1 cellular context compared by ENCODE assay signal in the genomic region with DNA sequence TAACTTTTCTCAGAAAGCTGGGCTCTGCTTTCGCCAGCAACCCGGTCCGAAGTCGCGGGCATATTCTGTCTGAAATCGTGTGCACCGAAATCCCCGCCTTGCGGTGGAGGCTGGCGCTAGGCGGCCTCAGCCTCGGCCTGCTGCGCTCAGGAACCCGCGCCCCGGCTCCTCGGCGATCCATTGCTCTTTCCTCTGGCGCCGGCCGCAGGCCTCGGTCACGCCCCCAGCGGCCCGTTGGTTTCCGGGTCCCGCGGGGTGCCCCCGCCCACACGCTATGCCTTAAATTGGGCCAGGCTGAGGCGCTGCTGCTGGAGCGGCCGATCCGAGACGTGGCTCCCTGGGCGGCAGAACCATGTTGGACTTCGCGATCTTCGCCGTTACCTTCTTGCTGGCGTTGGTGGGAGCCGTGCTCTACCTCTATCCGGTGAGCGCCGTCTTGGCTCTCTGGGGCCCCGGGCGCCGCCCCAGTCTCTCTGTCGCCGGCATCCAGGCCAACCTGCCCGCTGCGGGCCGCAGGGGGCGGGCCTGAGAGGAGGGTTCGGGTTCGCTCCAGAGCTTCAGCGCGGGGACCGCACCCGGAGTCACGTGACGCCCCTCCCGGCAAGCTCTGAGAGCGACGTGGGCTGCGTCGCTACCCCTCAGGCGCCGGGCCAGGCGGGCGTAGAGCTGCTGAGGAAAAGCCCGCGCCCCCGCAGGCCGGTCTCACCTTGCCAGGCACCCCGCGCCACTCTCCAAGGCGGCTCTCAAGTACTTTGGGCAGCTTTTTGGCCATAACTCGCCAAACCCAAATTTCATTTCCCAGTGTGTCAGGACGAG.
TF ChIP-seq lines count a peak whose summit lies in the region.

A gene with protein sequence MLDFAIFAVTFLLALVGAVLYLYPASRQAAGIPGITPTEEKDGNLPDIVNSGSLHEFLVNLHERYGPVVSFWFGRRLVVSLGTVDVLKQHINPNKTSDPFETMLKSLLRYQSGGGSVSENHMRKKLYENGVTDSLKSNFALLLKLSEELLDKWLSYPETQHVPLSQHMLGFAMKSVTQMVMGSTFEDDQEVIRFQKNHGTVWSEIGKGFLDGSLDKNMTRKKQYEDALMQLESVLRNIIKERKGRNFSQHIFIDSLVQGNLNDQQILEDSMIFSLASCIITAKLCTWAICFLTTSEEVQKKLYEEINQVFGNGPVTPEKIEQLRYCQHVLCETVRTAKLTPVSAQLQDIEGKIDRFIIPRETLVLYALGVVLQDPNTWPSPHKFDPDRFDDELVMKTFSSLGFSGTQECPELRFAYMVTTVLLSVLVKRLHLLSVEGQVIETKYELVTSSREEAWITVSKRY (plus strand): TSS at position 308 of the 816 bp plus-strand sequence. CDS start 45 bp downstream, at position 353.

TF ChIP-seq in HepG2, 621 proteins besides CTCF, POLR2A, EP300 and RAD21 (continued from another document and continues in another):
- TF ChIP-seq, protein P1, sequence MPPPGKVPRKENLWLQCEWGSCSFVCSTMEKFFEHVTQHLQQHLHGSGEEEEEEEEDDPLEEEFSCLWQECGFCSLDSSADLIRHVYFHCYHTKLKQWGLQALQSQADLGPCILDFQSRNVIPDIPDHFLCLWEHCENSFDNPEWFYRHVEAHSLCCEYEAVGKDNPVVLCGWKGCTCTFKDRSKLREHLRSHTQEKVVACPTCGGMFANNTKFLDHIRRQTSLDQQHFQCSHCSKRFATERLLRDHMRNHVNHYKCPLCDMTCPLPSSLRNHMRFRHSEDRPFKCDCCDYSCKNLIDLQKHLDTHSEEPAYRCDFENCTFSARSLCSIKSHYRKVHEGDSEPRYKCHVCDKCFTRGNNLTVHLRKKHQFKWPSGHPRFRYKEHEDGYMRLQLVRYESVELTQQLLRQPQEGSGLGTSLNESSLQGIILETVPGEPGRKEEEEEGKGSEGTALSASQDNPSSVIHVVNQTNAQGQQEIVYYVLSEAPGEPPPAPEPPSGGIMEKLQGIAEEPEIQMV (CRISPR knock-in tag; IDR thresholded peaks at IDR 0.05; ENCODE audit: low read depth) = no peak
- TF ChIP-seq, protein P2, sequence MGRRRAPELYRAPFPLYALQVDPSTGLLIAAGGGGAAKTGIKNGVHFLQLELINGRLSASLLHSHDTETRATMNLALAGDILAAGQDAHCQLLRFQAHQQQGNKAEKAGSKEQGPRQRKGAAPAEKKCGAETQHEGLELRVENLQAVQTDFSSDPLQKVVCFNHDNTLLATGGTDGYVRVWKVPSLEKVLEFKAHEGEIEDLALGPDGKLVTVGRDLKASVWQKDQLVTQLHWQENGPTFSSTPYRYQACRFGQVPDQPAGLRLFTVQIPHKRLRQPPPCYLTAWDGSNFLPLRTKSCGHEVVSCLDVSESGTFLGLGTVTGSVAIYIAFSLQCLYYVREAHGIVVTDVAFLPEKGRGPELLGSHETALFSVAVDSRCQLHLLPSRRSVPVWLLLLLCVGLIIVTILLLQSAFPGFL (CRISPR knock-in tag; IDR thresholded peaks at IDR 0.05) = no peak
- peak; percentile 84; the same call in 1 of the 2 replicates for TF ChIP-seq ZNF292 (CRISPR knock-in tag; IDR thresholded peaks at IDR 0.05; ENCODE audit: borderline replicate concordance, low read depth)
- TF ChIP-seq MYC (CRISPR knock-in tag; IDR thresholded peaks at IDR 0.05; ENCODE audit: borderline replicate concordance) = peak; percentile 94
- TF ChIP-seq ZBTB38 (CRISPR knock-in tag; IDR thresholded peaks at IDR 0.05) = peak; percentile 84; the same call in 1 of the 2 replicates
- TF ChIP-seq, protein P3, sequence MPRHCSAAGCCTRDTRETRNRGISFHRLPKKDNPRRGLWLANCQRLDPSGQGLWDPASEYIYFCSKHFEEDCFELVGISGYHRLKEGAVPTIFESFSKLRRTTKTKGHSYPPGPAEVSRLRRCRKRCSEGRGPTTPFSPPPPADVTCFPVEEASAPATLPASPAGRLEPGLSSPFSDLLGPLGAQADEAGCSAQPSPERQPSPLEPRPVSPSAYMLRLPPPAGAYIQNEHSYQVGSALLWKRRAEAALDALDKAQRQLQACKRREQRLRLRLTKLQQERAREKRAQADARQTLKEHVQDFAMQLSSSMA (CRISPR knock-in tag; IDR thresholded peaks at IDR 0.05) = peak; percentile 97
- TF ChIP-seq ZNF652 (CRISPR knock-in tag; IDR thresholded peaks at IDR 0.05; ENCODE audit: borderline replicate concordance, low read depth) = no peak; the same call in 1 of the 2 replicates
- TF ChIP-seq, protein P4, sequence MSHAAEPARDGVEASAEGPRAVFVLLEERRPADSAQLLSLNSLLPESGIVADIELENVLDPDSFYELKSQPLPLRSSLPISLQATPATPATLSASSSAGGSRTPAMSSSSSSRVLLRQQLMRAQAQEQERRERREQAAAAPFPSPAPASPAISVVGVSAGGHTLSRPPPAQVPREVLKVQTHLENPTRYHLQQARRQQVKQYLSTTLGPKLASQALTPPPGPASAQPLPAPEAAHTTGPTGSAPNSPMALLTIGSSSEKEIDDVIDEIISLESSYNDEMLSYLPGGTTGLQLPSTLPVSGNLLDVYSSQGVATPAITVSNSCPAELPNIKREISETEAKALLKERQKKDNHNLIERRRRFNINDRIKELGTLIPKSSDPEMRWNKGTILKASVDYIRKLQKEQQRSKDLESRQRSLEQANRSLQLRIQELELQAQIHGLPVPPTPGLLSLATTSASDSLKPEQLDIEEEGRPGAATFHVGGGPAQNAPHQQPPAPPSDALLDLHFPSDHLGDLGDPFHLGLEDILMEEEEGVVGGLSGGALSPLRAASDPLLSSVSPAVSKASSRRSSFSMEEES (CRISPR knock-in tag; IDR thresholded peaks at IDR 0.05) = peak; percentile 88
- peak; percentile 88 for TF ChIP-seq MXD4 (CRISPR knock-in tag; IDR thresholded peaks at IDR 0.05)
- TF ChIP-seq IKZF1 (IDR thresholded peaks at IDR 0.05) = no peak
- peak; percentile 73 for TF ChIP-seq ZNF589 (CRISPR knock-in tag; conservative IDR thresholded peaks at IDR 0.05)
- no peak for TF ChIP-seq TCF12 (IDR thresholded peaks at IDR 0.05)
- peak; percentile 96; the same call in 1 of the 2 replicates for TF ChIP-seq TCF12 (CRISPR knock-in tag; IDR thresholded peaks at IDR 0.05)
- peak; percentile 20; the same call in 1 of the 2 replicates for TF ChIP-seq ZNF737 (CRISPR knock-in tag; IDR thresholded peaks at IDR 0.05; ENCODE audit: borderline replicate concordance)
- TF ChIP-seq SMC3 (IDR thresholded peaks at IDR 0.05; ENCODE audit: low read length) = peak; percentile 3; the same call in 1 of the 2 replicates
- TF ChIP-seq ZNF205 (CRISPR knock-in tag; IDR thresholded peaks at IDR 0.05) = peak; percentile 69; the same call in 1 of the 2 replicates
- TF ChIP-seq, protein P5, sequence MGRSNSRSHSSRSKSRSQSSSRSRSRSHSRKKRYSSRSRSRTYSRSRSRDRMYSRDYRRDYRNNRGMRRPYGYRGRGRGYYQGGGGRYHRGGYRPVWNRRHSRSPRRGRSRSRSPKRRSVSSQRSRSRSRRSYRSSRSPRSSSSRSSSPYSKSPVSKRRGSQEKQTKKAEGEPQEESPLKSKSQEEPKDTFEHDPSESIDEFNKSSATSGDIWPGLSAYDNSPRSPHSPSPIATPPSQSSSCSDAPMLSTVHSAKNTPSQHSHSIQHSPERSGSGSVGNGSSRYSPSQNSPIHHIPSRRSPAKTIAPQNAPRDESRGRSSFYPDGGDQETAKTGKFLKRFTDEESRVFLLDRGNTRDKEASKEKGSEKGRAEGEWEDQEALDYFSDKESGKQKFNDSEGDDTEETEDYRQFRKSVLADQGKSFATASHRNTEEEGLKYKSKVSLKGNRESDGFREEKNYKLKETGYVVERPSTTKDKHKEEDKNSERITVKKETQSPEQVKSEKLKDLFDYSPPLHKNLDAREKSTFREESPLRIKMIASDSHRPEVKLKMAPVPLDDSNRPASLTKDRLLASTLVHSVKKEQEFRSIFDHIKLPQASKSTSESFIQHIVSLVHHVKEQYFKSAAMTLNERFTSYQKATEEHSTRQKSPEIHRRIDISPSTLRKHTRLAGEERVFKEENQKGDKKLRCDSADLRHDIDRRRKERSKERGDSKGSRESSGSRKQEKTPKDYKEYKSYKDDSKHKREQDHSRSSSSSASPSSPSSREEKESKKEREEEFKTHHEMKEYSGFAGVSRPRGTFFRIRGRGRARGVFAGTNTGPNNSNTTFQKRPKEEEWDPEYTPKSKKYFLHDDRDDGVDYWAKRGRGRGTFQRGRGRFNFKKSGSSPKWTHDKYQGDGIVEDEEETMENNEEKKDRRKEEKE (IDR thresholded peaks at IDR 0.05) = no peak
- TF ChIP-seq, protein P6, sequence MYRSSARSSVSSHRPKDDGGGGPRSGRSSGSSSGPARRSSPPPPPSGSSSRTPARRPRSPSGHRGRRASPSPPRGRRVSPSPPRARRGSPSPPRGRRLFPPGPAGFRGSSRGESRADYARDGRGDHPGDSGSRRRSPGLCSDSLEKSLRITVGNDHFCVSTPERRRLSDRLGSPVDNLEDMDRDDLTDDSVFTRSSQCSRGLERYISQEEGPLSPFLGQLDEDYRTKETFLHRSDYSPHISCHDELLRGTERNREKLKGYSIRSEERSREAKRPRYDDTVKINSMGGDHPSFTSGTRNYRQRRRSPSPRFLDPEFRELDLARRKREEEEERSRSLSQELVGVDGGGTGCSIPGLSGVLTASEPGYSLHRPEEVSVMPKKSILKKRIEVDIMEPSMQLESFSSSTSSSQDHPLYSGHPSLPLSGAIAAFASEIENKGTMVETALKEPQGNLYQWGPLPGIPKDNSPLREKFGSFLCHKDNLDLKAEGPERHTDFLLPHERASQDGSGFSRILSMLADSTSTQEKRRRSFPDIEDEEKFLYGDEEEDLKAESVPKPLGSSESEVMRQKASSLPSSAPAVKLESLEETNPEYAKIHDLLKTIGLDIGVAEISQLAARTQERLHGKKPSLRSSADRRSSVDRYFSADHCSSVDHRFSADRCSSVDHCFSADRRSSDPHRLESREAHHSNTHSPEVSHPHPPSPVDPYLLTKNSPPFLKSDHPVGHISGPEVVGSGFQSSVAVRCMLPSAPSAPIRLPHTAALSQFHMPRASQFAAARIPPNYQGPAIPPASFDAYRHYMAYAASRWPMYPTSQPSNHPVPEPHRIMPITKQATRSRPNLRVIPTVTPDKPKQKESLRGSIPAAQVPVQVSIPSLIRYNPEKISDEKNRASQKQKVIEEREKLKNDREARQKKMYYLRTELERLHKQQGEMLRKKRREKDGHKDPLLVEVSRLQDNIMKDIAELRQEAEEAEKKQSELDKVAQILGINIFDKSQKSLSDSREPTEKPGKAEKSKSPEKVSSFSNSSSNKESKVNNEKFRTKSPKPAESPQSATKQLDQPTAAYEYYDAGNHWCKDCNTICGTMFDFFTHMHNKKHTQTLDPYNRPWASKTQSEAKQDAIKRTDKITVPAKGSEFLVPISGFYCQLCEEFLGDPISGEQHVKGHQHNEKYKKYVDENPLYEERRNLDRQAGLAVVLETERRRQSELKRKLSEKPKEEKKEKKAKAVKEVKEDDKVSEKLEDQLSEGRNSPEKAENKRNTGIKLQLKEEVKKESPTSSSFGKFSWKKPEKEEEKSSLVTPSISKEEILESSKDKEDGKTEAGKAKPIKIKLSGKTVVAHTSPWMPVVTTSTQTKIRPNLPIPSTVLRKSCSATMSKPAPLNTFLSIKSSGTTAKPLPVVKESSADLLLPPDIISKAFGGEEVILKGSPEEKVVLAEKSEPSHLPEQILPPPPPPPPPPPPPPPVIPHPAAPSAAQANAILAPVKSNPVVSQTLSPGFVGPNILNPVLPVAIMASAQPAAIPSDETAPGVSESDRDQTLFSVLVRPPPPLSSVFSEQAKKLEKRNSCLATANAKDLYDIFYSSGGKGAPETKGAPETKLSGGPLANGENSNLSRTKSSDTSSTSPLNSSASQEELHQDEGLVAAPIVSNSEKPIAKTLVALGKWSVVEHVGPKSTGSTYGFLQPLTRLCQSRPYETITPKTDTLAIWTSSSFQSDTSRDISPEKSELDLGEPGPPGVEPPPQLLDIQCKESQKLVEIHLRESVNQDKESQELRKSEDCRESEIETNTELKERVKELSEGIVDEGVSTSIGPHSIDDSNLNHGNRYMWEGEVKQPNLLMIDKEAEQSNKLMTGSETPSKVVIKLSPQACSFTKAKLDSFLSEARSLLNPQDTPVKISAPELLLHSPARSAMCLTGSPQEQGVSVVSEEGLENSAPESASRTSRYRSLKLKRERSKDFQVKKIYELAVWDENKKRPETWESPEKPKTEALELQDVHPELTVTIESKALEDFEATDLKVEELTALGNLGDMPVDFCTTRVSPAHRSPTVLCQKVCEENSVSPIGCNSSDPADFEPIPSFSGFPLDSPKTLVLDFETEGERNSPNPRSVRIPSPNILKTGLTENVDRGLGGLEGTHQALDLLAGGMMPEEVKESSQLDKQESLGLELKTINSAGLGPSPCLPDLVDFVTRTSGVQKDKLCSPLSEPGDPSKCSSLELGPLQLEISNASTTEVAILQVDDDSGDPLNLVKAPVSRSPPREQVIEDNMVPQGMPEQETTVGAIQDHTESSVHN (CRISPR knock-in tag; IDR thresholded peaks at IDR 0.05) = no peak
- no peak for TF ChIP-seq REL (CRISPR knock-in tag; conservative IDR thresholded peaks at IDR 0.05)
- TF ChIP-seq NFE2L2 (IDR thresholded peaks at IDR 0.05; ENCODE audit: low read length) = no peak
- TF ChIP-seq NFKBIZ (CRISPR knock-in tag; IDR thresholded peaks at IDR 0.05) = peak; percentile 23; the same call in 1 of the 2 replicates
- peak; percentile 89; the same call in 1 of the 2 replicates for TF ChIP-seq CBX5 (CRISPR knock-in tag; IDR thresholded peaks at IDR 0.05; ENCODE audit: borderline replicate concordance)
- TF ChIP-seq ZNF260 (CRISPR knock-in tag; IDR thresholded peaks at IDR 0.05; ENCODE audit: borderline replicate concordance, low read depth) = no peak
- TF ChIP-seq ZNF878 (CRISPR knock-in tag; IDR thresholded peaks at IDR 0.05) = peak; percentile 86
- TF ChIP-seq SMYD3 (CRISPR knock-in tag; IDR thresholded peaks at IDR 0.05) = peak; percentile 84; the same call in 1 of the 2 replicates
- TF ChIP-seq ZFP37 (CRISPR knock-in tag; IDR thresholded peaks at IDR 0.05; ENCODE audit: borderline replicate concordance) = peak; percentile 70
- TF ChIP-seq ZNF329 (CRISPR knock-in tag; IDR thresholded peaks at IDR 0.05; ENCODE audit: low read depth) = peak; percentile 93
- TF ChIP-seq RARG (CRISPR knock-in tag; IDR thresholded peaks at IDR 0.05; ENCODE audit: low read depth) = no peak
- peak; percentile 87 for TF ChIP-seq SALL2 (CRISPR knock-in tag; IDR thresholded peaks at IDR 0.05)
- peak; percentile 98; the same call in 1 of the 2 replicates for TF ChIP-seq ELF3 (CRISPR knock-in tag; IDR thresholded peaks at IDR 0.05)
- TF ChIP-seq ZNF34 (CRISPR knock-in tag; IDR thresholded peaks at IDR 0.05; ENCODE audit: borderline replicate concordance) = no peak; the same call in 1 of the 2 replicates
- peak; percentile 97 for TF ChIP-seq ZNF777 (CRISPR knock-in tag; IDR thresholded peaks at IDR 0.05)
- TF ChIP-seq, protein P7, sequence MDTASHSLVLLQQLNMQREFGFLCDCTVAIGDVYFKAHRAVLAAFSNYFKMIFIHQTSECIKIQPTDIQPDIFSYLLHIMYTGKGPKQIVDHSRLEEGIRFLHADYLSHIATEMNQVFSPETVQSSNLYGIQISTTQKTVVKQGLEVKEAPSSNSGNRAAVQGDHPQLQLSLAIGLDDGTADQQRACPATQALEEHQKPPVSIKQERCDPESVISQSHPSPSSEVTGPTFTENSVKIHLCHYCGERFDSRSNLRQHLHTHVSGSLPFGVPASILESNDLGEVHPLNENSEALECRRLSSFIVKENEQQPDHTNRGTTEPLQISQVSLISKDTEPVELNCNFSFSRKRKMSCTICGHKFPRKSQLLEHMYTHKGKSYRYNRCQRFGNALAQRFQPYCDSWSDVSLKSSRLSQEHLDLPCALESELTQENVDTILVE (CRISPR knock-in tag; IDR thresholded peaks at IDR 0.05) = peak; percentile 67; the same call in 1 of the 2 replicates
- no peak; the same call in 1 of the 2 replicates for TF ChIP-seq SNAPC2 (CRISPR knock-in tag; IDR thresholded peaks at IDR 0.05)
